Comparison of ENCODE assay signal across 10 cellular contexts in the genomic region with DNA sequence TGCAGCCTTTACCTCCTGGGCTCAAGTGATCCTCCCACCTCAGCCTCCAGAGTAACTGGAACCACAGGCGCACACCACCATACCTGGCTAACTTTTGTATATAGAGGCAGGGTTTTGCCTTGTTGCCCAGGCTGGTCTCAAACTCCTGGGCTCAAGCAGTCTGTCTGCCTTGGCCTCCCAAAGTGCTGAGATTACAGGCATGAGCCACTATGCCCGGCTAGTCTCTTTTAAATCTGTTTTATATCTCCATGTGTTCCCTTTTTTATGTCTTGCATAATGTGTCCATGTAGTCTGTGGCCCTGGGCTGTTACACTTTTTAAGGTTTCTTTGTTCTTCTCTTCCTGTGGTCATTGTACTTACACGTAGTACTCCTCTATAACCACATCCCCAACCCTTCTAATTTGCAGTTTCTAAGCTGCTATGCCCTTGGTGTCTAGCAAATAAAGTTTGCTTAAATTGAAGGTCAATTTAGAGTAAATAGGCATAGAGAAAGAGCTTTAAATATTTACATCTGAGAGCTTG. TPM values are rescaled to one million over a fixed set of nuclear protein-coding genes. Genes with fewer than 3 reads are reported as not detected.
DNase-seq lines count a peak whose midpoint lies in the region; ATAC-seq and TF ChIP-seq lines count a peak whose summit lies in the region.
"Had no signal": no experiment of that assay in that cellular context is flagged by ENCODE, and none has a peak within 500 bp of the region (broad histone marks: within the 10 kb centered on the region; RNA-seq: fewer than 3 reads in every experiment).

No MANE protein-coding gene starts in this region.

- H3K36me3 ChIP-seq in RWPE2 (ENCODE audit: low read depth) (no peaks in the 10 kb centered on the region), endodermal cell (ENCODE audit: control insufficient read depth, insufficient read depth, low read length) (no peaks in the 10 kb centered on the region)

- no peaks in the 10 kb centered on the region for H3K9me3 Mint-ChIP-seq in activated CD8-positive, alpha-beta memory T cell treated with anti-CD3 and anti-CD28 coated beads, Interleukin-2, amount 10 ng/mL, durations not matched to agents 7 days and 5 days (ENCODE audit: low read depth)
- H3K9me3 Mint-ChIP-seq in endodermal cell: no peaks in the 10 kb centered on the region
- no peaks in the 10 kb centered on the region for H3K9me3 Mint-ChIP-seq in stimulated activated effector memory CD8-positive, alpha-beta T cell treated with anti-CD3 and anti-CD28 coated beads, Interleukin-12 subunit alpha, Interleukin-12 subunit beta, amount 100 ng/mL, for 72 hours

- peaks cover 24% of the 10 kb centered on the region for H3K4me1 Mint-ChIP-seq in activated CD8-positive, alpha-beta memory T cell treated with anti-CD3 and anti-CD28 coated beads, Interleukin-2, amount 10 ng/mL, durations not matched to agents 7 days and 5 days
- peaks cover 16% of the 10 kb centered on the region for H3K4me1 Mint-ChIP-seq in endodermal cell
- peaks cover 20% of the 10 kb centered on the region for H3K4me1 Mint-ChIP-seq in stimulated activated effector memory CD8-positive, alpha-beta T cell treated with anti-CD3 and anti-CD28 coated beads, Interleukin-12 subunit alpha, Interleukin-12 subunit beta, amount 100 ng/mL, for 72 hours

- H3K9ac ChIP-seq in endodermal cell (ENCODE audit: extremely low read depth, low read length, poor library complexity, severe bottlenecking): no peak overlapping the region

- H3K27ac Mint-ChIP-seq in activated CD8-positive, alpha-beta memory T cell treated with anti-CD3 and anti-CD28 coated beads, Interleukin-2, amount 10 ng/mL, durations not matched to agents 7 days and 5 days: peak overlapping the region; percentile 5
- peak overlapping the region; percentile 8 for H3K27ac Mint-ChIP-seq in endodermal cell
- H3K27ac Mint-ChIP-seq in stimulated activated effector memory CD8-positive, alpha-beta T cell treated with anti-CD3 and anti-CD28 coated beads, Interleukin-12 subunit alpha, Interleukin-12 subunit beta, amount 100 ng/mL, for 72 hours: no peak overlapping the region

- WGBS in endodermal cell (ENCODE audit: insufficient coverage in 1 of 2, insufficient read length in 1 of 2), 2 experiments: 82 to 91% methylated on average over 2 to 3 of the region's 3 CpGs

- no peak for DNase-seq in activated CD8-positive, alpha-beta memory T cell treated with anti-CD3 and anti-CD28 coated beads, Interleukin-2, amount 10 ng/mL, durations not matched to agents 7 days and 5 days
- DNase-seq in activated CD8-positive, alpha-beta memory T cell treated with anti-CD3 and anti-CD28 coated beads for 24 hours: no peak
- DNase-seq in RWPE2 (ENCODE audit: low spot score): no peak
- no peak for DNase-seq in endodermal cell
- no peak for DNase-seq in stimulated activated effector memory CD8-positive, alpha-beta T cell treated with anti-CD3 and anti-CD28 coated beads, Interleukin-12 subunit alpha, Interleukin-12 subunit beta, amount 100 ng/mL, for 72 hours (ENCODE audit: low spot score in 2 of 2)
- no peak for DNase-seq in iPS-NIHi7 (ENCODE audit: extremely low spot score)
- no peak for DNase-seq in NCI-H526 (lab: John Stamatoyannopoulos, UW)
- DNase-seq: 8988T had no signal

- TF ChIP-seq CTCF in RWPE2 (IDR thresholded peaks at IDR 0.05; ENCODE audit: poor library complexity, severe bottlenecking) (no peak), endodermal cell (conservative IDR thresholded peaks at IDR 0.05) (no peak)

- CTCF ChIA-PET in activated CD8-positive, alpha-beta memory T cell treated with anti-CD3 and anti-CD28 coated beads, Interleukin-2, amount 10 ng/mL, durations not matched to agents 7 days and 5 days (lab: Charles Lee): no interaction called here

- peaks cover 8% of the 10 kb centered on the region for H3K36me3 Mint-ChIP-seq in activated CD8-positive, alpha-beta memory T cell treated with anti-CD3 and anti-CD28 coated beads, Interleukin-2, amount 10 ng/mL, durations not matched to agents 7 days and 5 days
- peaks cover 2% of the 10 kb centered on the region for H3K36me3 Mint-ChIP-seq in endodermal cell (ENCODE audit: low read depth)
- no peaks in the 10 kb centered on the region for H3K36me3 Mint-ChIP-seq in stimulated activated effector memory CD8-positive, alpha-beta T cell treated with anti-CD3 and anti-CD28 coated beads, Interleukin-12 subunit alpha, Interleukin-12 subunit beta, amount 100 ng/mL, for 72 hours

- peaks cover 21% of the 10 kb centered on the region for H3K4me1 ChIP-seq in RWPE2 (ENCODE audit: insufficient read depth, poor library complexity, severe bottlenecking)
- peaks cover 3% of the 10 kb centered on the region for H3K4me1 ChIP-seq in endodermal cell (ENCODE audit: control insufficient read depth, insufficient read depth, low read length)

- no peaks in the 10 kb centered on the region for H3K9me3 ChIP-seq in RWPE2 (ENCODE audit: severe bottlenecking)
- H3K9me3 ChIP-seq in endodermal cell (ENCODE audit: control insufficient read depth, low read length): peaks cover 8% of the 10 kb centered on the region

- no peak overlapping the region for H3K4me3 Mint-ChIP-seq in activated CD8-positive, alpha-beta memory T cell treated with anti-CD3 and anti-CD28 coated beads, Interleukin-2, amount 10 ng/mL, durations not matched to agents 7 days and 5 days
- no peak overlapping the region for H3K4me3 Mint-ChIP-seq in endodermal cell
- H3K4me3 Mint-ChIP-seq in stimulated activated effector memory CD8-positive, alpha-beta T cell treated with anti-CD3 and anti-CD28 coated beads, Interleukin-12 subunit alpha, Interleukin-12 subunit beta, amount 100 ng/mL, for 72 hours: no peak overlapping the region

- no peaks in the 10 kb centered on the region for H3K27me3 Mint-ChIP-seq in activated CD8-positive, alpha-beta memory T cell treated with anti-CD3 and anti-CD28 coated beads, Interleukin-2, amount 10 ng/mL, durations not matched to agents 7 days and 5 days
- H3K27me3 Mint-ChIP-seq in endodermal cell (ENCODE audit: insufficient read depth): no peaks in the 10 kb centered on the region

- H3K4me3 ChIP-seq in RWPE2 (ENCODE audit: severe bottlenecking) (no peak overlapping the region), endodermal cell (ENCODE audit: low read length) (no peak overlapping the region)

- ATAC-seq in activated CD8-positive, alpha-beta memory T cell treated with anti-CD3 and anti-CD28 coated beads, Interleukin-2, amount 10 ng/mL, durations not matched to agents 7 days and 5 days: peak; percentile 80
- ATAC-seq in RWPE2 (ENCODE audit: low read depth) (no peak), HG02623 (IDR thresholded peaks at IDR 0.05; ENCODE audit: unreplicated experiment) (no peak)
- peak; percentile 69 for ATAC-seq in stimulated activated effector memory CD8-positive, alpha-beta T cell treated with anti-CD3 and anti-CD28 coated beads, Interleukin-12 subunit alpha, Interleukin-12 subunit beta, amount 100 ng/mL, for 72 hours
- ATAC-seq: PC-3 had no signal

- H3K27ac ChIP-seq in RWPE2 (ENCODE audit: poor library complexity, severe bottlenecking): peak overlapping the region; percentile 45
- no peak overlapping the region for H3K27ac ChIP-seq in endodermal cell (ENCODE audit: low read depth, low read length)

- H3K27me3 ChIP-seq in RWPE2 (ENCODE audit: insufficient read depth, poor library complexity, severe bottlenecking): no peaks in the 10 kb centered on the region
- H3K27me3 ChIP-seq in endodermal cell (ENCODE audit: control insufficient read depth, insufficient read depth, low read length, poor library complexity, severe bottlenecking): no peaks in the 10 kb centered on the region

RNA-seq across cellular contexts. Expression of gene SOCS5, which starts 48.3 kb away (rescaled TPM):
- 1 to 10 TPM; 7.5 to 8.0 TPM for total RNA-seq in activated CD8-positive, alpha-beta memory T cell treated with anti-CD3 and anti-CD28 coated beads, Interleukin-2, amount 10 ng/mL, durations not matched to agents 7 days and 5 days
- total RNA-seq in endodermal cell: 10 to 100 TPM; 14.8 to 15.8 TPM
- 13.6 TPM for polyA plus RNA-seq in endodermal cell (2013, experiment 1 of 2)
- 13.3 TPM for polyA plus RNA-seq in endodermal cell (2013, experiment 2 of 2)

Comparison
In these comparisons a context has a peak if more than half of its experiments do, and no peak if none do; other contexts are left out.
1. ATAC-seq: peak in activated CD8-positive, alpha-beta memory T cell treated with anti-CD3 and anti-CD28 coated beads, Interleukin-2, amount 10 ng/mL, durations not matched to agents 7 days and 5 days (single experiment) and stimulated activated effector memory CD8-positive, alpha-beta T cell treated with anti-CD3 and anti-CD28 coated beads, Interleukin-12 subunit alpha, Interleukin-12 subunit beta, amount 100 ng/mL, for 72 hours (single experiment); none in RWPE2 (single experiment) and HG02623 (single experiment).